10 cellular contexts compared by ENCODE assay signal in genomic region chr5:129419292-129419691, GRCh38. TPM values are rescaled to one million over a fixed set of nuclear protein-coding genes. Genes with fewer than 3 reads are reported as not detected.
"Had no signal": no experiment of that assay in that cellular context is flagged by ENCODE, and none has a peak within 500 bp of the region (broad histone marks: within the 10 kb centered on the region; RNA-seq: fewer than 3 reads in every experiment).

No MANE protein-coding gene starts in this region.

- H3K9ac ChIP-seq: KMS-11 had no signal

- H3K4me3 ChIP-seq: GM23338, HAP-1 had no signal

- H3K36me3 ChIP-seq: HAP-1 had no signal

- ATAC-seq: GM23338, HCT116 had no signal

- DNase-seq: H7, HFFc6, Karpas-422, KBM-7 had no signal

- H3K9me3 ChIP-seq: HAP-1 had no signal

- H2AFZ ChIP-seq: GM23338 had no signal

- H3K4me2 ChIP-seq: GM23338, KMS-11 had no signal

- H3K4me1 ChIP-seq: HAP-1 had no signal

- H3K27ac ChIP-seq: HL-60, KMS-11 had no signal

RNA-seq across cellular contexts. Expression of gene ADAMTS19, which starts 40.8 kb away (rescaled TPM):
- total RNA-seq: HFFc6 had no signal
- polyA plus RNA-seq: IgD-negative memory B cell had no signal
